In the genomic region with DNA sequence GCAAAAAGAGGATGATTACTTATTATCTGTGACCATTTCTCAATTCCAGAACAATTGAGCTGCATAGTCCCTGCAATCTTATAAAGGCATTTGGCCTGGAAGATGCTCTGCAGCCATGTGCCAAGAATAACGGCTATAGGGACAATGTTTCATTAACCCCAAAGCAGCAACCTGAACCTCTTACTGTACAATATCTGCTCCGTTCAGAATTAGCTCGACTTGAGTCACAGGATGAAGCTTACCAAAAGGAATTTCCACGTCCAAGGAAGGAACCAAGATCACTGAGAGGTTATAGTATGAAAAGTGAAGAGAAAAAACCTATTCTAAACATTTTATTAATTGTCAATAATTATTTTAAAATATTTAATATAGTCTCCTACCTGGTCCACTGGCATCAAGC, we compare ENCODE assay signal across 20 cellular contexts.
A peak's percentile ranks its signal among the peaks of the same experiment; 100 is the strongest.
DNase-seq lines count a peak whose midpoint lies in the region; ATAC-seq, FAIRE-seq and TF ChIP-seq lines count a peak whose summit lies in the region.
"Had no signal": no experiment of that assay in that cellular context is flagged by ENCODE, and none has a peak within 500 bp of the region (broad histone marks: within the 10 kb centered on the region; RNA-seq: fewer than 3 reads in every experiment).

No MANE protein-coding gene starts in this region.

- no peaks in the 10 kb centered on the region for H3K79me2 ChIP-seq in endothelial cell of umbilical vein (ENCODE audit: control insufficient read depth, insufficient read depth, low read length)

- TF ChIP-seq POLR2A in endothelial cell of umbilical vein (IDR thresholded peaks at IDR 0.05; ENCODE audit: low read depth, low read length) = no peak

- TF ChIP-seq CTCF in endothelial cell of umbilical vein (IDR thresholded peaks at IDR 0.05; ENCODE audit: extremely low read depth in 1 of 2, insufficient read depth in 1 of 2, low read depth in 1 of 2, low read length in 2 of 2) = no peak

- H3K9me1 ChIP-seq in endothelial cell of umbilical vein (replicated peaks; ENCODE audit: control insufficient read depth, extremely low read depth, insufficient read depth, low read length) = no peaks in the 10 kb centered on the region

- H3K4me1 ChIP-seq in endothelial cell of umbilical vein (ENCODE audit: control insufficient read depth, extremely low read depth, insufficient read depth, low read length) = peaks cover 9% of the 10 kb centered on the region
- H3K4me1 ChIP-seq: adrenal gland had no signal

- intact Hi-C loops in endothelial cell of umbilical vein (cut with micrococcal nuclease) = no loop called here

- H3K4me2 ChIP-seq in endothelial cell of umbilical vein (ENCODE audit: insufficient read depth, low read length) = no peak overlapping the region

- no peak overlapping the region for H3K27ac ChIP-seq in endothelial cell of umbilical vein (ENCODE audit: insufficient read depth, low read depth, low read length)
- H3K27ac ChIP-seq: adrenal gland, coronary artery had no signal

- no TSS peak for BruUV-seq in endothelial cell of umbilical vein (replicated peaks; lab: Mats Ljungman, UMichigan)

- H3K4me3 ChIP-seq in endothelial cell of umbilical vein (replicated peaks in 1 of 3; ENCODE audit: insufficient read depth in 1 of 3, low read depth in 1 of 3, low read length in 3 of 3) = no peak overlapping the region
- H3K4me3 ChIP-seq: adrenal gland, coronary artery, mucosa of descending colon had no signal

- POLR2A ChIA-PET in endothelial cell of umbilical vein (lab: Charles Lee) = no interaction called here

- DNase-seq in EH (ENCODE audit: low read depth) = peak; percentile 80
- DNase-seq in RCC 7860 (ENCODE audit: low spot score) = peak; percentile 49
- DNase-seq in endothelial cell of umbilical vein (ENCODE audit: low read depth, low spot score) = peak; percentile 36
- peak; percentile 62 for DNase-seq in non-pigmented ciliary epithelial cell (ENCODE audit: low read depth)
- no peak for DNase-seq in NCI-H1436 treated with DMSO at 0.1 percent for 48 hours (lab: John Stamatoyannopoulos, UW)
- DNase-seq: activated B cell treated with CpG ODN at 0.5 μM for 24 hours; adrenal gland; GOT3; mucosa of descending colon; NCI-H1694; NCI-H446; Right ventricle myocardium superior; stimulated activated CD4-positive, alpha-beta T cell treated with anti-CD3 and anti-CD28 coated beads, Interleukin-2, amount 100 ng/mL, for 48 hours; T-helper 2 cell had no signal

- dilution Hi-C loops in endothelial cell of umbilical vein (cut with MboI; ENCODE audit: extremely low pct_ligation_motif_present, low sequenced_read_pairs) = no loop called here

- no peaks in the 10 kb centered on the region for H3K9me3 ChIP-seq in endothelial cell of umbilical vein (replicated peaks; ENCODE audit: control insufficient read depth, insufficient read depth, low read length)
- H3K9me3 ChIP-seq: adrenal gland, mucosa of descending colon had no signal

- ATAC-seq in GM18870 (IDR thresholded peaks at IDR 0.05; ENCODE audit: unreplicated experiment) (no peak), GM19324 (IDR thresholded peaks at IDR 0.05; ENCODE audit: low FRiP score, unreplicated experiment) (no peak), GM21737 (IDR thresholded peaks at IDR 0.05; ENCODE audit: unreplicated experiment) (no peak)
- ATAC-seq: esophagus mucosa, mucosa of descending colon, sciatic nerve had no signal

- H3K36me3 ChIP-seq in endothelial cell of umbilical vein (ENCODE audit: control insufficient read depth in 2 of 2, extremely low read depth in 1 of 2, insufficient read depth in 2 of 2, low read length in 2 of 2) = no peaks in the 10 kb centered on the region
- H3K36me3 ChIP-seq: adrenal gland had no signal

- no peaks in the 10 kb centered on the region for H3K27me3 ChIP-seq in endothelial cell of umbilical vein (ENCODE audit: control insufficient read depth in 2 of 2, insufficient read depth in 2 of 2, low read length in 2 of 2)
- H3K27me3 ChIP-seq: adrenal gland had no signal

- H3K9ac ChIP-seq in endothelial cell of umbilical vein (replicated peaks; ENCODE audit: extremely low read depth, insufficient read depth, low read length) = no peak overlapping the region

- no peak for FAIRE-seq in RCC 7860 (lab: Jason Lieb, UNC)
- FAIRE-seq in endothelial cell of umbilical vein (lab: Jason Lieb, UNC) = no peak

- CTCF ChIA-PET in endothelial cell of umbilical vein (lab: Charles Lee) = interaction anchor here (0.8 to 1.6 kb wide), 4 partner anchors 33 to 221 kb away, joined by 3 to 6 read pairs (median 4); no protein-coding TSS in a partner anchor

- H4K20me1 ChIP-seq in endothelial cell of umbilical vein (replicated peaks; ENCODE audit: control insufficient read depth, extremely low read depth, insufficient read depth, low read length) = no peaks in the 10 kb centered on the region

- peak overlapping the region; percentile 23 for H2AFZ ChIP-seq in endothelial cell of umbilical vein (ENCODE audit: low read depth, low read length)

TF ChIP-seq in endothelial cell of umbilical vein, 7 proteins besides CTCF, POLR2A, EP300 and RAD21:
- TF ChIP-seq, protein P1, sequence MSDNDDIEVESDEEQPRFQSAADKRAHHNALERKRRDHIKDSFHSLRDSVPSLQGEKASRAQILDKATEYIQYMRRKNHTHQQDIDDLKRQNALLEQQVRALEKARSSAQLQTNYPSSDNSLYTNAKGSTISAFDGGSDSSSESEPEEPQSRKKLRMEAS (IDR thresholded peaks at IDR 0.05; ENCODE audit: insufficient read depth, insufficient read length) = no peak
- TF ChIP-seq FOS (IDR thresholded peaks at IDR 0.05; ENCODE audit: borderline replicate concordance, insufficient read depth, low read length) = peak; percentile 37
